27 cellular contexts compared by ENCODE assay signal in genomic region chr1:7712731-7713323, GRCh38.
"Had no signal": no experiment of that assay in that cellular context is flagged by ENCODE, and none has a peak within 500 bp of the region (broad histone marks: within the 10 kb centered on the region; RNA-seq: fewer than 3 reads in every experiment).

No MANE protein-coding gene starts in this region.

- H3K27me3 ChIP-seq: dorsolateral prefrontal cortex, foreskin keratinocyte, gastrocnemius medialis, heart left ventricle had no signal

- ATAC-seq: effector memory CD8-positive, alpha-beta T cell; esophagus mucosa; foreskin keratinocyte; gastrocnemius medialis; gastroesophageal sphincter; heart left ventricle; heart right ventricle had no signal

- DNase-seq: cortex of kidney; dermis blood vessel endothelial cell; dorsolateral prefrontal cortex; effector CD4-positive, alpha-beta T cell; effector CD8-positive, alpha-beta T cell; effector memory CD4-positive, alpha-beta T cell; effector memory CD8-positive, alpha-beta T cell; endodermal cell; erythroblast; esophagus squamous epithelium; foreskin fibroblast; foreskin keratinocyte; foreskin melanocyte; gastrocnemius medialis; glutamatergic neuron; heart left ventricle; heart right ventricle had no signal

- H3K36me3 ChIP-seq: esophagus squamous epithelium, gastrocnemius medialis, gastroesophageal sphincter, heart left ventricle, heart right ventricle had no signal

- H3K27ac ChIP-seq: coronary artery, dorsolateral prefrontal cortex, epithelial cell of prostate, esophagus muscularis mucosa, esophagus squamous epithelium, foreskin keratinocyte, gastrocnemius medialis, gastroesophageal sphincter, heart left ventricle, heart right ventricle had no signal

- H3K4me1 ChIP-seq: esophagus muscularis mucosa, esophagus squamous epithelium, foreskin keratinocyte, gastrocnemius medialis, gastroesophageal sphincter, heart left ventricle, heart right ventricle had no signal

- H3K4me3 Mint-ChIP-seq: dendritic cell treated with granulocyte-macrophage colony-stimulating factor and Interleukin-4, amounts not matched to agents 40 ng/mL and 50 ng/mL, for 4 days; effector memory CD8-positive, alpha-beta T cell; endodermal cell had no signal

- FAIRE-seq: colon, endometrium, endothelial cell of umbilical vein, frontal cortex had no signal

- H3K9me3 Mint-ChIP-seq: dendritic cell treated with granulocyte-macrophage colony-stimulating factor and Interleukin-4, amounts not matched to agents 40 ng/mL and 50 ng/mL, for 4 days; effector memory CD8-positive, alpha-beta T cell; endodermal cell had no signal

- H3K27ac Mint-ChIP-seq: dendritic cell treated with granulocyte-macrophage colony-stimulating factor and Interleukin-4, amounts not matched to agents 40 ng/mL and 50 ng/mL, for 4 days; effector memory CD8-positive, alpha-beta T cell; endodermal cell had no signal

- H3K9me3 ChIP-seq: esophagus muscularis mucosa, esophagus squamous epithelium, gastrocnemius medialis, gastroesophageal sphincter, heart left ventricle, heart right ventricle had no signal

- H3K4me3 ChIP-seq: coronary artery, dorsolateral prefrontal cortex, esophagus muscularis mucosa, esophagus squamous epithelium, gastrocnemius medialis, gastroesophageal sphincter, heart left ventricle, heart right ventricle had no signal
